ENCODE assay signal across 8 cellular contexts in the genomic region with DNA sequence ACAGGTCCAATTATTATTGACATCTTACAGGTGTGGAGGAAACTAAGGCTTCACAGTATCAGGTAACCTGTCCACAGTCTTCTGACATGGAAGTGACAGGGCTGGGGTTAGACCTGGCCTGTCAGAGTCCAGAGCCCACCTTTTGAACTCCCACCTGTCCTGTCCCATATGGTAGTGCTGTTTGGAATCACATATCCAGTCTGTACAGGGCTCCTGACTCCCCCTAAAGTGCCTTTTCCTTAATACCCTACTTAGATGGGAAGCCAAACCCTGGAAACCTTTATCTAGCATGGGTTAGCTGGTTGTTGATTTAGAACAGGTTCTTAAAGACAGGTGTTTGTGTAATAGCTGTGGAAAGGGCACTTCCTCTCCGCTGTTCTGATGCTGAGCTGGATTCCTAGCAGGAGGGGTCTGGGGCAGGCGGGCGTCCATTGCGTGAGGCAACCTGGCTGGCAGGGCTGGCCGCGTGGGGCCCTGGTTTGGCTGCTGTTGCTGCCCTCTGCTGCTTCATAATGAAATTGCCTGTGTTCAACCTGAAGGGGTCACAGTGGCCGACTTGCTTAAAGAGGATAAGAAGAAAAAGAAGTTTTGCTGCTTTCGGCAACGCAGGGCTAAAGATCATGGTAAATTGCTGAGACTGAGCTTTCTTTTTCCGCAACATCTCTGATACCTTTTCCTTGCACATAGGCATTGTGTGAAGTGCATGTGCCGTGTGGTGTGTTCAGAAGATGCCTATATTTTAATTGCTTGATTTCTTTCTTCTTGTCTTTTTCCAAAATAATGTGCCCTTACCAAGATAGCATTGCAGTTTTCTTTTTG.
DNase-seq lines count a peak whose midpoint lies in the region; ATAC-seq and TF ChIP-seq lines count a peak whose summit lies in the region.

No MANE protein-coding gene starts in this region.

- peaks cover 4% of the 10 kb centered on the region for H3K27me3 Mint-ChIP-seq in activated CD4-positive, alpha-beta T cell treated with anti-CD3 and anti-CD28 coated beads, Interleukin-2, amount 10 ng/mL, durations not matched to agents 24 days and 14 days
- H3K27me3 Mint-ChIP-seq in dendritic cell treated with granulocyte-macrophage colony-stimulating factor and Interleukin-4, amounts not matched to agents 40 ng/mL and 50 ng/mL, for 4 days, result peaks cover 5% of the 10 kb centered on the region

- no peaks in the 10 kb centered on the region for H3K36me3 Mint-ChIP-seq in activated CD4-positive, alpha-beta T cell treated with anti-CD3 and anti-CD28 coated beads, Interleukin-2, amount 10 ng/mL, durations not matched to agents 24 days and 14 days (ENCODE audit: low read depth)
- no peaks in the 10 kb centered on the region for H3K36me3 Mint-ChIP-seq in dendritic cell treated with granulocyte-macrophage colony-stimulating factor and Interleukin-4, amounts not matched to agents 40 ng/mL and 50 ng/mL, for 4 days (ENCODE audit: low read depth)

- H3K27ac ChIP-seq in liver (ENCODE audit: low read depth in 1 of 2, low read length in 2 of 2), result no peak overlapping the region

- peak; percentile 96 to 98 for TF ChIP-seq RAD21 in liver (IDR thresholded peaks at IDR 0.05)

- H3K9ac ChIP-seq in liver (ENCODE audit: low read depth in 1 of 2, low read length in 2 of 2), result no peak overlapping the region

- intact Hi-C loops in activated CD4-positive, alpha-beta T cell treated with anti-CD3 and anti-CD28 coated beads, Interleukin-2, amount 10 ng/mL, durations not matched to agents 24 days and 14 days (cut with micrococcal nuclease), result loop anchor here (2.0 to 10.0 kb wide), 4 partner anchors 33 to 411 kb away; no protein-coding TSS in a partner anchor
- intact Hi-C loops in dendritic cell treated with granulocyte-macrophage colony-stimulating factor and Interleukin-4, amounts not matched to agents 40 ng/mL and 50 ng/mL, for 4 days (cut with micrococcal nuclease), result loop anchor here (5.0 to 10.0 kb wide), 2 partner anchors 145 to 333 kb away; no protein-coding TSS in a partner anchor

- H3K27ac Mint-ChIP-seq in activated CD4-positive, alpha-beta T cell treated with anti-CD3 and anti-CD28 coated beads, Interleukin-2, amount 10 ng/mL, durations not matched to agents 24 days and 14 days, result no peak overlapping the region
- peak overlapping the region; percentile 41 for H3K27ac Mint-ChIP-seq in dendritic cell treated with granulocyte-macrophage colony-stimulating factor and Interleukin-4, amounts not matched to agents 40 ng/mL and 50 ng/mL, for 4 days

- peak; percentile 70 for DNase-seq in GM10266 (ENCODE audit: extremely low spot score)
- DNase-seq in NCI-H460 (ENCODE audit: extremely low read depth, low read depth), result peak; percentile 54
- DNase-seq in activated CD4-positive, alpha-beta T cell treated with anti-CD3 and anti-CD28 coated beads, Interleukin-2, amount 10 ng/mL, durations not matched to agents 24 days and 14 days, result peak; percentile 88
- peak in 2 of 3 donors; percentile 3 to 26 for DNase-seq in stimulated activated CD4-positive, alpha-beta T cell treated with anti-CD3 and anti-CD28 coated beads, TNF-alpha, amount 100 ng/mL, for 1 hour (ENCODE audit: low read depth in 3 of 3, low spot score in 1 of 3)
- DNase-seq in cortex of kidney (lab: John Stamatoyannopoulos, UW), result no peak

- H3K9me3 ChIP-seq in liver (ENCODE audit: control insufficient read depth in 4 of 4, low read length in 3 of 4), result no peaks in the 10 kb centered on the region

- peaks cover 16% of the 10 kb centered on the region for H3K4me1 Mint-ChIP-seq in activated CD4-positive, alpha-beta T cell treated with anti-CD3 and anti-CD28 coated beads, Interleukin-2, amount 10 ng/mL, durations not matched to agents 24 days and 14 days
- H3K4me1 Mint-ChIP-seq in dendritic cell treated with granulocyte-macrophage colony-stimulating factor and Interleukin-4, amounts not matched to agents 40 ng/mL and 50 ng/mL, for 4 days (ENCODE audit: low read depth), result peaks cover 48% of the 10 kb centered on the region

- no peaks in the 10 kb centered on the region for H3K36me3 ChIP-seq in liver (ENCODE audit: control insufficient read depth in 4 of 4, insufficient read depth in 3 of 4, low read depth in 1 of 4, low read length in 3 of 4)

- no peak overlapping the region for H3K4me3 ChIP-seq in liver (ENCODE audit: low read depth in 1 of 3, low read length in 3 of 3)

- TF ChIP-seq CTCF in GM10266 (IDR thresholded peaks at IDR 0.05; ENCODE audit: control insufficient read depth, insufficient read depth, low read depth, missing control alignments) (peak; percentile 82), liver (IDR thresholded peaks at IDR 0.05; ENCODE audit: low read depth, low read length, missing input control) (peak; percentile 89)

- no peak overlapping the region for H3K4me3 Mint-ChIP-seq in activated CD4-positive, alpha-beta T cell treated with anti-CD3 and anti-CD28 coated beads, Interleukin-2, amount 10 ng/mL, durations not matched to agents 24 days and 14 days
- no peak overlapping the region for H3K4me3 Mint-ChIP-seq in dendritic cell treated with granulocyte-macrophage colony-stimulating factor and Interleukin-4, amounts not matched to agents 40 ng/mL and 50 ng/mL, for 4 days

- no peaks in the 10 kb centered on the region for H3K27me3 ChIP-seq in liver (ENCODE audit: control insufficient read depth in 4 of 4, insufficient read depth in 4 of 4, low read length in 3 of 4)

- H3K4me1 ChIP-seq in liver (ENCODE audit: control insufficient read depth in 4 of 4, insufficient read depth in 4 of 4, low read length in 3 of 4), result peaks cover 1 to 26% (median 14%) of the 10 kb centered on the region in 4 donors

- WGBS in liver, result 15% methylated on average over 11 of the region's 11 CpGs

- ATAC-seq in HG02642 (IDR thresholded peaks at IDR 0.05; ENCODE audit: poor library complexity, unreplicated experiment), result peak; percentile 70

- no peaks in the 10 kb centered on the region for H3K9me3 Mint-ChIP-seq in activated CD4-positive, alpha-beta T cell treated with anti-CD3 and anti-CD28 coated beads, Interleukin-2, amount 10 ng/mL, durations not matched to agents 24 days and 14 days
- H3K9me3 Mint-ChIP-seq in dendritic cell treated with granulocyte-macrophage colony-stimulating factor and Interleukin-4, amounts not matched to agents 40 ng/mL and 50 ng/mL, for 4 days, result no peaks in the 10 kb centered on the region

TF ChIP-seq in liver, 16 proteins besides CTCF, POLR2A, EP300 and RAD21 (continues in another document):
- TF ChIP-seq EGR1 (IDR thresholded peaks at IDR 0.05; ENCODE audit: low read depth in 2 of 2) (no peak), MAX (IDR thresholded peaks at IDR 0.05) (no peak), YY1 (IDR thresholded peaks at IDR 0.05) (no peak), SP1 (IDR thresholded peaks at IDR 0.05) (no peak), GABPA (IDR thresholded peaks at IDR 0.05 in 1 of 2, conservative IDR thresholded peaks at IDR 0.05 in 1 of 2) (no peak), HNF4A (conservative IDR thresholded peaks at IDR 0.05) (no peak), NR2F2 (IDR thresholded peaks at IDR 0.05) (no peak), JUND (IDR thresholded peaks at IDR 0.05) (no peak), TAF1 (conservative IDR thresholded peaks at IDR 0.05) (no peak)
- TF ChIP-seq, protein P1, sequence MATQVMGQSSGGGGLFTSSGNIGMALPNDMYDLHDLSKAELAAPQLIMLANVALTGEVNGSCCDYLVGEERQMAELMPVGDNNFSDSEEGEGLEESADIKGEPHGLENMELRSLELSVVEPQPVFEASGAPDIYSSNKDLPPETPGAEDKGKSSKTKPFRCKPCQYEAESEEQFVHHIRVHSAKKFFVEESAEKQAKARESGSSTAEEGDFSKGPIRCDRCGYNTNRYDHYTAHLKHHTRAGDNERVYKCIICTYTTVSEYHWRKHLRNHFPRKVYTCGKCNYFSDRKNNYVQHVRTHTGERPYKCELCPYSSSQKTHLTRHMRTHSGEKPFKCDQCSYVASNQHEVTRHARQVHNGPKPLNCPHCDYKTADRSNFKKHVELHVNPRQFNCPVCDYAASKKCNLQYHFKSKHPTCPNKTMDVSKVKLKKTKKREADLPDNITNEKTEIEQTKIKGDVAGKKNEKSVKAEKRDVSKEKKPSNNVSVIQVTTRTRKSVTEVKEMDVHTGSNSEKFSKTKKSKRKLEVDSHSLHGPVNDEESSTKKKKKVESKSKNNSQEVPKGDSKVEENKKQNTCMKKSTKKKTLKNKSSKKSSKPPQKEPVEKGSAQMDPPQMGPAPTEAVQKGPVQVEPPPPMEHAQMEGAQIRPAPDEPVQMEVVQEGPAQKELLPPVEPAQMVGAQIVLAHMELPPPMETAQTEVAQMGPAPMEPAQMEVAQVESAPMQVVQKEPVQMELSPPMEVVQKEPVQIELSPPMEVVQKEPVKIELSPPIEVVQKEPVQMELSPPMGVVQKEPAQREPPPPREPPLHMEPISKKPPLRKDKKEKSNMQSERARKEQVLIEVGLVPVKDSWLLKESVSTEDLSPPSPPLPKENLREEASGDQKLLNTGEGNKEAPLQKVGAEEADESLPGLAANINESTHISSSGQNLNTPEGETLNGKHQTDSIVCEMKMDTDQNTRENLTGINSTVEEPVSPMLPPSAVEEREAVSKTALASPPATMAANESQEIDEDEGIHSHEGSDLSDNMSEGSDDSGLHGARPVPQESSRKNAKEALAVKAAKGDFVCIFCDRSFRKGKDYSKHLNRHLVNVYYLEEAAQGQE (IDR thresholded peaks at IDR 0.05), result no peak
- TF ChIP-seq, protein P2, sequence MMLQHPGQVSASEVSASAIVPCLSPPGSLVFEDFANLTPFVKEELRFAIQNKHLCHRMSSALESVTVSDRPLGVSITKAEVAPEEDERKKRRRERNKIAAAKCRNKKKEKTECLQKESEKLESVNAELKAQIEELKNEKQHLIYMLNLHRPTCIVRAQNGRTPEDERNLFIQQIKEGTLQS (IDR thresholded peaks at IDR 0.05), result no peak
- TF ChIP-seq, protein P3, sequence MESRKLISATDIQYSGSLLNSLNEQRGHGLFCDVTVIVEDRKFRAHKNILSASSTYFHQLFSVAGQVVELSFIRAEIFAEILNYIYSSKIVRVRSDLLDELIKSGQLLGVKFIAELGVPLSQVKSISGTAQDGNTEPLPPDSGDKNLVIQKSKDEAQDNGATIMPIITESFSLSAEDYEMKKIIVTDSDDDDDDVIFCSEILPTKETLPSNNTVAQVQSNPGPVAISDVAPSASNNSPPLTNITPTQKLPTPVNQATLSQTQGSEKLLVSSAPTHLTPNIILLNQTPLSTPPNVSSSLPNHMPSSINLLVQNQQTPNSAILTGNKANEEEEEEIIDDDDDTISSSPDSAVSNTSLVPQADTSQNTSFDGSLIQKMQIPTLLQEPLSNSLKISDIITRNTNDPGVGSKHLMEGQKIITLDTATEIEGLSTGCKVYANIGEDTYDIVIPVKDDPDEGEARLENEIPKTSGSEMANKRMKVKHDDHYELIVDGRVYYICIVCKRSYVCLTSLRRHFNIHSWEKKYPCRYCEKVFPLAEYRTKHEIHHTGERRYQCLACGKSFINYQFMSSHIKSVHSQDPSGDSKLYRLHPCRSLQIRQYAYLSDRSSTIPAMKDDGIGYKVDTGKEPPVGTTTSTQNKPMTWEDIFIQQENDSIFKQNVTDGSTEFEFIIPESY (IDR thresholded peaks at IDR 0.05), result no peak
